ENCODE assay signal across 1 cellular context in genomic region chr5:10913181-10913810, GRCh38.
TF ChIP-seq lines count a peak whose summit lies in the region.

No MANE protein-coding gene starts in this region.

TF ChIP-seq in IMR-90, 13 proteins besides CTCF, POLR2A, EP300 and RAD21 (continued from another document):
- TF ChIP-seq MAZ (IDR thresholded peaks at IDR 0.05; ENCODE audit: borderline replicate concordance, low read depth, low read length) = no peak
- no peak for TF ChIP-seq CEBPB (IDR thresholded peaks at IDR 0.05; ENCODE audit: low read depth, low read length)
- TF ChIP-seq SMC3 (IDR thresholded peaks at IDR 0.05; ENCODE audit: low read depth, low read length) = no peak
- TF ChIP-seq, protein P1, sequence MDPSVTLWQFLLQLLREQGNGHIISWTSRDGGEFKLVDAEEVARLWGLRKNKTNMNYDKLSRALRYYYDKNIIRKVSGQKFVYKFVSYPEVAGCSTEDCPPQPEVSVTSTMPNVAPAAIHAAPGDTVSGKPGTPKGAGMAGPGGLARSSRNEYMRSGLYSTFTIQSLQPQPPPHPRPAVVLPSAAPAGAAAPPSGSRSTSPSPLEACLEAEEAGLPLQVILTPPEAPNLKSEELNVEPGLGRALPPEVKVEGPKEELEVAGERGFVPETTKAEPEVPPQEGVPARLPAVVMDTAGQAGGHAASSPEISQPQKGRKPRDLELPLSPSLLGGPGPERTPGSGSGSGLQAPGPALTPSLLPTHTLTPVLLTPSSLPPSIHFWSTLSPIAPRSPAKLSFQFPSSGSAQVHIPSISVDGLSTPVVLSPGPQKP (IDR thresholded peaks at IDR 0.05; ENCODE audit: borderline replicate concordance, low read depth, low read length) = no peak
- TF ChIP-seq MXI1 (IDR thresholded peaks at IDR 0.05; ENCODE audit: borderline replicate concordance, low read depth, low read length) = no peak
